ENCODE assay signal across 7 cellular contexts in genomic region chr4:82797048-82797590, GRCh38. TPM values are rescaled to one million over a fixed set of nuclear protein-coding genes. Genes with fewer than 3 reads are reported as not detected.
DNase-seq lines count a peak whose midpoint lies in the region; ATAC-seq and TF ChIP-seq lines count a peak whose summit lies in the region.

No MANE protein-coding gene starts in this region.

- DNase-seq in GM13977 (ENCODE audit: low spot score) (peak; percentile 26), SJCRH30 (peak; percentile 54 to 79), fibroblast of pulmonary artery (ENCODE audit: low read depth) (no peak), sciatic nerve (ENCODE audit: low spot score) (no peak)
- no peak for DNase-seq in stimulated activated CD4-positive, alpha-beta T cell treated with anti-CD3 and anti-CD28 coated beads, Interleukin-4, amount 100 ng/mL, for 24 hours

- no peaks in the 10 kb centered on the region for H3K27me3 ChIP-seq in SJCRH30

- H3K9me3 ChIP-seq in SJCRH30 (replicated peaks) = no peaks in the 10 kb centered on the region

- in situ Hi-C loops in GM13977 (cut with MboI; ENCODE audit: low pct_unique_long_range_greater_than_20kb, low sequenced_read_pairs, unreplicated experiment) = no loop called here

- intact Hi-C loops in sciatic nerve (cut with DNase I) = no loop called here

- H3K4me1 ChIP-seq in SJCRH30 = peaks cover 16% of the 10 kb centered on the region

- no peak overlapping the region for H3K27ac ChIP-seq in SJCRH30

- TF ChIP-seq CTCF in GM13977 (IDR thresholded peaks at IDR 0.05; ENCODE audit: extremely low read depth, insufficient read depth, missing control alignments) = no peak
- no peak for TF ChIP-seq CTCF in fibroblast of pulmonary artery (IDR thresholded peaks at IDR 0.05; ENCODE audit: low read length, missing control alignments)

- ATAC-seq in sciatic nerve = peak; percentile 8
- ATAC-seq in GM21529 (IDR thresholded peaks at IDR 0.05; ENCODE audit: unreplicated experiment) = no peak
- ATAC-seq in HG03469 (IDR thresholded peaks at IDR 0.05; ENCODE audit: unreplicated experiment) = no peak

- H3K36me3 ChIP-seq in SJCRH30 = peaks cover 5% of the 10 kb centered on the region; the same call in 1 of the 2 replicates

- H3K4me3 ChIP-seq in SJCRH30 (peak overlapping the region; percentile 90), fibroblast of pulmonary artery (replicated peaks; ENCODE audit: low read depth, low read length) (peak overlapping the region; percentile 76)

RNA-seq across cellular contexts. Expression of gene SCD5, which starts 1.5 kb away (rescaled TPM):
- total RNA-seq in SJCRH30 (2014; rRNA removed; shearing (Covaris generic)) = 78.1 and 86.0 TPM in 2 replicates
- total RNA-seq in sciatic nerve = 50.6 TPM

Comparison
In these comparisons a context has a peak if more than half of its experiments do, and no peak if none do; other contexts are left out.
1. DNase-seq: peak in GM13977 (single experiment) and SJCRH30 (2 of 2); none in fibroblast of pulmonary artery (single experiment), sciatic nerve (single experiment) and stimulated activated CD4-positive, alpha-beta T cell treated with anti-CD3 and anti-CD28 coated beads, Interleukin-4, amount 100 ng/mL, for 24 hours (single experiment).